In the genomic region with DNA sequence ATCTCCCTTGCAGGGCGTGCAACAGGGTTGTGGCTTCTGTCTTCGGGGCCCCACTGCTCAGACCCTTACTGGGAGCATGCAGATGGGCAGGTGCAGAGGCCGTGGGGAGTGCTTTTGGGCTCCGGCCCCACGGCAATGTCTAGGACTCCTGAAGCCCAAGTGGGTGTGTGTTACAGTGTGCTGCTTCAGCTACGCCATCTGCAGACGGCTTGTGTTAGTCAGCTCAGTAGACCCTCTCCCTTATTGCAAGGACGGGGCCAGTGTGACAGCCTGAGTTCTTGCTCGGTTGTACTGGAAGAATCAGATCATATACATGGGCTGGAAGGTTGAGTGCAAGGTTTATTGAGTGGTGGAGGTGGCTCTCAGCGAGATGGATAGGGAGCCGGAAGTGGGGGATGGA, we compare ENCODE assay signal across 16 cellular contexts. TPM values are rescaled to one million over a fixed set of nuclear protein-coding genes. Genes with fewer than 3 reads are reported as not detected.
DNase-seq lines count a peak whose midpoint lies in the region; TF ChIP-seq lines count a peak whose summit lies in the region.
"Had no signal": no experiment of that assay in that cellular context is flagged by ENCODE, and none has a peak within 500 bp of the region (broad histone marks: within the 10 kb centered on the region; RNA-seq: fewer than 3 reads in every experiment).

No MANE protein-coding gene starts in this region.

- POLR2A ChIA-PET in activated CD4-positive, alpha-beta memory T cell treated with anti-CD3 and anti-CD28 coated beads for 36 hours (lab: Charles Lee), result no interaction called here

- DNase-seq in CD14-positive monocyte (ENCODE audit: low spot score), result no peak
- DNase-seq in H9, result peak; percentile 35
- DNase-seq in endodermal cell, result peak; percentile 53
- DNase-seq in activated CD4-positive, alpha-beta memory T cell treated with anti-CD3 and anti-CD28 coated beads for 36 hours, result no peak
- no peak for DNase-seq in NCI-H1694 (lab: John Stamatoyannopoulos, UW)
- DNase-seq in SJCRH30, result no peak
- DNase-seq: CD8-positive, alpha-beta T cell; COR-L47; DMS153; DMS79 treated with DMSO at 0.1 percent for 48 hours; EL; GOT3; HCEC 1CT had no signal

- H3K4me1 ChIP-seq in H9 (ENCODE audit: insufficient read depth, low read length) (no peaks in the 10 kb centered on the region), endodermal cell (ENCODE audit: control insufficient read depth, insufficient read depth, low read length) (no peaks in the 10 kb centered on the region), neutrophil (ENCODE audit: control insufficient read depth in 1 of 2, insufficient read depth in 1 of 2, low read depth in 1 of 2, low read length in 1 of 2) (peaks cover 57 to 63% of the 10 kb centered on the region in 2 experiments), SJCRH30 (no peaks in the 10 kb centered on the region)

- no peak overlapping the region for H3K4ac ChIP-seq in H9 (ENCODE audit: low read depth, low read length)

- no peaks in the 10 kb centered on the region for H3K27me3 Mint-ChIP-seq in CD14-positive monocyte (ENCODE audit: low read depth in 3 of 3)
- no peaks in the 10 kb centered on the region for H3K27me3 Mint-ChIP-seq in H9 (ENCODE audit: low read depth)
- H3K27me3 Mint-ChIP-seq in endodermal cell (ENCODE audit: insufficient read depth), result no peaks in the 10 kb centered on the region
- H3K27me3 Mint-ChIP-seq in activated CD4-positive, alpha-beta memory T cell treated with anti-CD3 and anti-CD28 coated beads for 36 hours, result no peaks in the 10 kb centered on the region
- H3K27me3 Mint-ChIP-seq: B cell had no signal

- H3T11ph ChIP-seq in H9 (ENCODE audit: low read length), result no peak overlapping the region

- CTCF ChIA-PET in activated CD4-positive, alpha-beta memory T cell treated with anti-CD3 and anti-CD28 coated beads for 36 hours (lab: Charles Lee), result no interaction called here

- no peak overlapping the region for H4K8ac ChIP-seq in H9 (replicated peaks; ENCODE audit: insufficient read length, low read depth, low read length)

- no peak overlapping the region for H3K14ac ChIP-seq in H9 (ENCODE audit: insufficient read depth, low read length)

- no peak overlapping the region for H4K5ac ChIP-seq in H9 (ENCODE audit: insufficient read length, low read depth, low read length)

- H3K23ac ChIP-seq in H9 (ENCODE audit: insufficient read length, low read depth, low read length), result no peak overlapping the region

- H3K18ac ChIP-seq in H9 (ENCODE audit: insufficient read length, low read depth, low read length), result no peak overlapping the region

- H4K20me1 ChIP-seq in H9 (ENCODE audit: control insufficient read depth, insufficient read depth, insufficient read length), result no peaks in the 10 kb centered on the region

- H2BK15ac ChIP-seq in H9 (ENCODE audit: low read depth, low read length), result no peak overlapping the region

- WGBS in H9 (ENCODE audit: extremely low coverage, insufficient read length, low lambda C conversion rate), result no CpG with 5 or more reads among the region's 11 CpGs
- 92 to 100% methylated on average over 4 to 11 of the region's 11 CpGs for WGBS in endodermal cell (ENCODE audit: insufficient coverage in 1 of 2, insufficient read length in 1 of 2), 2 experiments

- no peak overlapping the region for H2BK120ac ChIP-seq in H9 (ENCODE audit: low read depth, low read length, poor library complexity, severe bottlenecking)

- no peak overlapping the region for H4K91ac ChIP-seq in H9 (ENCODE audit: insufficient read length, low read depth, low read length)

- H3K79me2 ChIP-seq in H9 (ENCODE audit: insufficient read depth, low read length), result no peaks in the 10 kb centered on the region

- H3K27ac Mint-ChIP-seq in CD14-positive monocyte (peak overlapping the region in 6 of 7 donors; percentile 4 to 95 (median 64)), H9 (peak overlapping the region in 2 of 3 experiments; percentile 18 to 32; a peak in 2 of 7 replicates), endodermal cell (peak overlapping the region; percentile 39)
- no peak overlapping the region for H3K27ac Mint-ChIP-seq in activated CD4-positive, alpha-beta memory T cell treated with anti-CD3 and anti-CD28 coated beads for 36 hours
- H3K27ac Mint-ChIP-seq: B cell; CD8-positive, alpha-beta T cell had no signal

- H3K36me3 Mint-ChIP-seq in CD14-positive monocyte (peaks cover 45 to 64% of the 10 kb centered on the region in 2 donors), H9 (ENCODE audit: insufficient read depth in 1 of 3, low read depth in 3 of 3) (peaks cover 9 to 19% (median 17%) of the 10 kb centered on the region in 3 experiments), endodermal cell (ENCODE audit: low read depth) (peaks cover 43% of the 10 kb centered on the region)
- peaks cover 38% of the 10 kb centered on the region for H3K36me3 Mint-ChIP-seq in activated CD4-positive, alpha-beta memory T cell treated with anti-CD3 and anti-CD28 coated beads for 36 hours

- no peak overlapping the region for H3K4me2 ChIP-seq in H9 (ENCODE audit: insufficient read depth, insufficient read length, low read length)

- no peak overlapping the region for H2BK20ac ChIP-seq in H9 (ENCODE audit: low read depth, low read length, poor library complexity, severe bottlenecking)

- H3K9me3 ChIP-seq in H9 (ENCODE audit: control insufficient read depth, low read depth, low read length) (no peaks in the 10 kb centered on the region), endodermal cell (ENCODE audit: control insufficient read depth, low read length) (peaks cover 10% of the 10 kb centered on the region), neutrophil (no peaks in the 10 kb centered on the region), SJCRH30 (replicated peaks) (0 out of 2 replicates have a peak, but pooled peaks cover 6% of the 10 kb centered on the region)

- H3K4me3 ChIP-seq in endodermal cell (ENCODE audit: low read length) (no peak overlapping the region), neutrophil (ENCODE audit: low read depth in 1 of 2, low read length in 1 of 2) (no peak overlapping the region), SJCRH30 (no peak overlapping the region)

- peaks cover 2 to 13% (median 4%) of the 10 kb centered on the region in 7 donors for H3K9me3 Mint-ChIP-seq in CD14-positive monocyte
- H3K9me3 Mint-ChIP-seq in H9, result no peaks in the 10 kb centered on the region; a peak in 2 of 5 replicates
- H3K9me3 Mint-ChIP-seq in endodermal cell, result no peaks in the 10 kb centered on the region
- H3K9me3 Mint-ChIP-seq in activated CD4-positive, alpha-beta memory T cell treated with anti-CD3 and anti-CD28 coated beads for 36 hours, result peaks cover 7% of the 10 kb centered on the region

- H3K36me3 ChIP-seq in endodermal cell (ENCODE audit: control insufficient read depth, insufficient read depth, low read length) (peaks cover 23% of the 10 kb centered on the region), neutrophil (no peaks in the 10 kb centered on the region), SJCRH30 (peaks cover 27% of the 10 kb centered on the region)

- no peak overlapping the region for H3K4me3 Mint-ChIP-seq in CD14-positive monocyte
- no peak overlapping the region for H3K4me3 Mint-ChIP-seq in H9
- H3K4me3 Mint-ChIP-seq in endodermal cell, result no peak overlapping the region
- no peak overlapping the region for H3K4me3 Mint-ChIP-seq in activated CD4-positive, alpha-beta memory T cell treated with anti-CD3 and anti-CD28 coated beads for 36 hours
- H3K4me3 Mint-ChIP-seq: B cell; CD8-positive, alpha-beta T cell had no signal

- H3K27me3 ChIP-seq in H9 (ENCODE audit: insufficient read depth, low read length) (no peaks in the 10 kb centered on the region), endodermal cell (ENCODE audit: control insufficient read depth, insufficient read depth, low read length, poor library complexity, severe bottlenecking) (no peaks in the 10 kb centered on the region), neutrophil (no peaks in the 10 kb centered on the region), SJCRH30 (no peaks in the 10 kb centered on the region)

- intact Hi-C loops in CD14-positive monocyte (cut with micrococcal nuclease), result no loop called here
- intact Hi-C loops in activated CD4-positive, alpha-beta memory T cell treated with anti-CD3 and anti-CD28 coated beads for 36 hours (cut with micrococcal nuclease), result no loop called here

- TF ChIP-seq CTCF in CD14-positive monocyte (IDR thresholded peaks at IDR 0.05) (no peak), H9 (conservative IDR thresholded peaks at IDR 0.05) (peak; percentile 30; the same call in 2 of the 3 replicates), endodermal cell (conservative IDR thresholded peaks at IDR 0.05) (no peak), neutrophil (IDR thresholded peaks at IDR 0.05) (no peak)

- no peaks in the 10 kb centered on the region for H3K23me2 ChIP-seq in H9 (ENCODE audit: insufficient read length, low read depth, low read length, poor library complexity, severe bottlenecking)

- no peak overlapping the region for H2AK5ac ChIP-seq in H9 (ENCODE audit: insufficient read length, low read length)

- no peak overlapping the region for H3K27ac ChIP-seq in H9 (ENCODE audit: insufficient read length, low read depth, low read length)
- no peak overlapping the region for H3K27ac ChIP-seq in endodermal cell (ENCODE audit: low read depth, low read length)
- peak overlapping the region; percentile 92 for H3K27ac ChIP-seq in neutrophil
- H3K27ac ChIP-seq in SJCRH30, result no peak overlapping the region
- H3K27ac ChIP-seq: C4-2B had no signal

- no peak overlapping the region for H2BK12ac ChIP-seq in H9 (ENCODE audit: insufficient read length, low read depth, low read length)

- H2BK5ac ChIP-seq in H9 (ENCODE audit: insufficient read length, low read length), result no peak overlapping the region

- H3K9ac ChIP-seq in H9 (ENCODE audit: extremely low read depth, insufficient read length, low read length) (no peak overlapping the region), endodermal cell (ENCODE audit: extremely low read depth, low read length, poor library complexity, severe bottlenecking) (no peak overlapping the region)

- H2AFZ ChIP-seq in H9 (ENCODE audit: low read length), result no peak overlapping the region

- H3K4me1 Mint-ChIP-seq in CD14-positive monocyte (peaks cover 28% of the 10 kb centered on the region), H9 (peaks cover 5% of the 10 kb centered on the region in 2 experiments; a peak in 3 of 4 replicates), endodermal cell (peaks cover 7% of the 10 kb centered on the region)
- peaks cover 2% of the 10 kb centered on the region for H3K4me1 Mint-ChIP-seq in activated CD4-positive, alpha-beta memory T cell treated with anti-CD3 and anti-CD28 coated beads for 36 hours (ENCODE audit: low read depth)

- no peak overlapping the region for H3K56ac ChIP-seq in H9 (ENCODE audit: insufficient read length, low read depth, low read length)

- H3K79me1 ChIP-seq in H9 (ENCODE audit: insufficient read depth, low read depth, low read length, poor library complexity, severe bottlenecking), result no peaks in the 10 kb centered on the region

RNA-seq across cellular contexts. Expression of a gene that starts 39.3 kb away (rescaled TPM):
- polyA plus RNA-seq in CD14-positive monocyte, result 10 to 100 TPM; 22.3 to 27.6 TPM
- total RNA-seq in H9 (2021) (21.2 and 21.5 TPM in 2 replicates), endodermal cell (10 to 100 TPM; 20.6 to 31.5 TPM)
- 11.5 TPM for polyA plus RNA-seq in endodermal cell (2013, experiment 1 of 2)
- polyA plus RNA-seq in endodermal cell (2013, experiment 2 of 2), result 12.6 TPM
- total RNA-seq in activated CD4-positive, alpha-beta memory T cell treated with anti-CD3 and anti-CD28 coated beads for 36 hours, result 10 to 100 TPM; 19.2 to 20.1 TPM
- 22.5 and 24.1 TPM in 2 replicates for total RNA-seq in SJCRH30 (2014; rRNA removed; shearing (Covaris generic))

Comparison
In these comparisons a context has a peak if more than half of its experiments do, and no peak if none do; other contexts are left out.
1. DNase-seq: peak in H9 (single experiment) and endodermal cell (single experiment); none in CD14-positive monocyte (single experiment), activated CD4-positive, alpha-beta memory T cell treated with anti-CD3 and anti-CD28 coated beads for 36 hours (single experiment), NCI-H1694 (single experiment) and SJCRH30 (0 of 2).